In genomic region chr7:100367676-100368613, GRCh38 we compare ENCODE assay signal across 11 cellular contexts. TPM values are rescaled to one million over a fixed set of nuclear protein-coding genes. Genes with fewer than 3 reads are reported as not detected.
DNase-seq lines count a peak whose midpoint lies in the region; TF ChIP-seq lines count a peak whose summit lies in the region.
"Had no signal": no experiment of that assay in that cellular context is flagged by ENCODE, and none has a peak within 500 bp of the region (broad histone marks: within the 10 kb centered on the region; RNA-seq: fewer than 3 reads in every experiment).

No MANE protein-coding gene starts in this region.

- peak overlapping the region; percentile 25 to 56 for H3K4me3 ChIP-seq in neutrophil (ENCODE audit: low read depth in 1 of 2, low read length in 1 of 2)

- H3K9me3 ChIP-seq in neutrophil, result no peaks in the 10 kb centered on the region

- H3K4me3 Mint-ChIP-seq in chondrocyte (ENCODE audit: unreplicated experiment), result no peak overlapping the region

- no peaks in the 10 kb centered on the region for H3K4me1 Mint-ChIP-seq in chondrocyte (ENCODE audit: low read depth)

- no peak overlapping the region for H3K27ac Mint-ChIP-seq in chondrocyte (ENCODE audit: unreplicated experiment)

- H3K27ac ChIP-seq in neutrophil, result peak overlapping the region; percentile 100

- H3K9me3 Mint-ChIP-seq in chondrocyte (ENCODE audit: low read depth), result no peaks in the 10 kb centered on the region

- H3K27me3 Mint-ChIP-seq in chondrocyte (ENCODE audit: low read depth), result no peaks in the 10 kb centered on the region

- no peak for TF ChIP-seq CTCF in chondrocyte (IDR thresholded peaks at IDR 0.05)
- no peak for TF ChIP-seq CTCF in neutrophil (IDR thresholded peaks at IDR 0.05)

- in situ Hi-C loops in G401 (cut with HindIII; ENCODE audit: low sequenced_read_pairs), result no loop called here

- H3K36me3 Mint-ChIP-seq in chondrocyte (ENCODE audit: low read depth), result peaks cover 14% of the 10 kb centered on the region

- DNase-seq in G401 (ENCODE audit: low spot score) (peak; percentile 97), NCI-H69 (lab: John Stamatoyannopoulos, UW) (peak; percentile 12), chondrocyte (ENCODE audit: low spot score) (peak; percentile 42), NCI-H748 (lab: John Stamatoyannopoulos, UW; ENCODE audit: unreplicated experiment) (no peak), SIG-M5 (lab: John Stamatoyannopoulos, UW) (no peak), NCI-H345 (lab: John Stamatoyannopoulos, UW) (no peak), NCI-H2029 treated with DMSO at 0.1 percent for 48 hours (lab: John Stamatoyannopoulos, UW) (no peak)
- DNase-seq: activated naive CD4-positive, alpha-beta T cell treated with Interleukin-2 at 50 U/mL for 16 hours; NCI-H1105 treated with DMSO at 0.1 percent for 48 hours had no signal

- peaks cover 6% of the 10 kb centered on the region for H3K36me3 ChIP-seq in neutrophil

- no peaks in the 10 kb centered on the region for H3K27me3 ChIP-seq in neutrophil

- H3K4me1 ChIP-seq in neutrophil (ENCODE audit: control insufficient read depth in 1 of 2, insufficient read depth in 1 of 2, low read depth in 1 of 2, low read length in 1 of 2), result peaks cover 84 to 86% of the 10 kb centered on the region in 2 experiments

RNA-seq across cellular contexts. Expression of gene PILRA, which starts 5.3 kb away (rescaled TPM):
- total RNA-seq in G401 (2014; rRNA removed; shearing (Covaris generic)), result 1.6 TPM in 1 of 2 replicates, not detected in the other
- 0.60 to 0.92 TPM (median 0.62 TPM) in 3 replicates for total RNA-seq in chondrocyte
- total RNA-seq: RPMI7951 had no signal

RNA-seq across cellular contexts. Expression of gene PILRB, which starts 10.0 kb away (rescaled TPM):
- total RNA-seq in G401 (2014; rRNA removed; shearing (Covaris generic)), result 14.7 and 21.5 TPM in 2 replicates
- total RNA-seq in chondrocyte, result 19.1 to 32.2 TPM (median 20.3 TPM) in 3 replicates

Comparison
In these comparisons a context has a peak if more than half of its experiments do, and no peak if none do; other contexts are left out.
1. DNase-seq: peak in G401 (single experiment), NCI-H69 (single experiment) and chondrocyte (single experiment); none in NCI-H748 (single experiment), SIG-M5 (single experiment), NCI-H345 (single experiment) and NCI-H2029 treated with DMSO at 0.1 percent for 48 hours (single experiment).